17 cellular contexts compared by ENCODE assay signal in the genomic region with DNA sequence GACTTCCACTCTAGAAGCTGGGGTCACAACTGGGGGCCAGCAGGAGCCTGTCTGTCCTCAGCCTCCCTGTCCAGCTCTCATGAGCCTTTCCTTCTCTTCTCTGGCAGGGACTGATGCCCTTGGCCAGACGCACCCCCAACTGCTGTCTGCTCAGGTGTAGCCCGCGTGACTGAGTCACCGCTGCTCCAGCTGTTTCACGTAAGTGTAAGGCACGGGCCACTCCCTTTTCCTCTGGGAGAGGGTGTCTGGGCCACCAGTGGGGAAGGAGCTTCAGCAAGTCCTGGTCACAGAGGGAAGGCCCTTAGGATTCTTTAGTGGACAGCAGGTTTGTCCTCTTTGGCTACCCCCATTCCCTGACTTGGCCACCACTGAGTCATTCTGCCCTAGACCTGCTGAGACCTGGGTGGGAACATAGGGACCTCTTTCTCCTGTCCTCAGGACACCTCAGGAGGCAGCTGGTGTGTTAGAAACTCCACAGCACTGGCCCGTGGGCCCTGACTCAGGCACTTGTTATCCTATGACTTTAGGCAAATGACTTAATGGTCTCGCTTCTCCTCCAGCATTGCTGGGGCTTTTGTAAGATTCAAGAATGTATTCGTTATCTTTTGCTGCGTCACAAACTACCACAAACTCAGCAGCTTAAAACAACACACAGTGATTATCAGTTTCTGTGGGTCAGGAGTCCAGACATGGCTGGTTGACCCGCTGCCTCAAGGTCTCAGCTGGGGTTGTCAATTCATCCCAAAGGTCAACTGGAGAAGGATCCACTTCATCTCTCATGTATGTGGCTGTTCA.
A peak's percentile ranks its signal among the peaks of the same experiment; 100 is the strongest.
DNase-seq lines count a peak whose midpoint lies in the region; ATAC-seq and TF ChIP-seq lines count a peak whose summit lies in the region.
"Had no signal": no experiment of that assay in that cellular context is flagged by ENCODE, and none has a peak within 500 bp of the region (broad histone marks: within the 10 kb centered on the region; RNA-seq: fewer than 3 reads in every experiment).

No MANE protein-coding gene starts in this region.

- DNase-seq in EL (peak; percentile 88), RKO (ENCODE audit: low spot score) (peak; percentile 29), fibroblast of lung (ENCODE audit: low read depth in 2 of 2) (peak; percentile 70 to 96), non-pigmented ciliary epithelial cell (ENCODE audit: low read depth) (peak; percentile 89), SKM-1 (lab: John Stamatoyannopoulos, UW; ENCODE audit: unreplicated experiment) (no peak)
- DNase-seq in stimulated activated CD4-positive, alpha-beta T cell treated with anti-CD3 and anti-CD28 coated beads, Interleukin-4, amount 100 ng/mL, for 4 hours = no peak
- DNase-seq: activated T-cell treated with anti-CD3 and anti-CD28 coated beads, Interleukin-2, amount 50 U/mL, for 4 hours; anterior cingulate cortex; C1 segment of cervical spinal cord; effector CD8-positive, alpha-beta T cell; glutamatergic neuron; natural killer cell; PC-9; right lobe of liver; stimulated activated naive CD8-positive, alpha-beta T cell treated with anti-CD3 and anti-CD28 coated beads, Interleukin-15, amount 100 ng/mL, for 72 hours had no signal

- no peaks in the 10 kb centered on the region for H3K79me2 ChIP-seq in fibroblast of lung (ENCODE audit: control insufficient read depth, insufficient read depth, low read length)

- H3K9me3 ChIP-seq in fibroblast of lung (ENCODE audit: control insufficient read depth, insufficient read depth, low read depth, low read length) = no peaks in the 10 kb centered on the region
- H3K9me3 ChIP-seq: right lobe of liver had no signal

- H4K20me1 ChIP-seq in fibroblast of lung (ENCODE audit: control insufficient read depth, extremely low read depth, insufficient read depth, low read length) = no peaks in the 10 kb centered on the region

- no peak overlapping the region for H3K4me3 ChIP-seq in fibroblast of lung (replicated peaks in 1 of 4; ENCODE audit: control extremely low read depth in 1 of 4, insufficient read depth in 1 of 4, low read depth in 3 of 4, low read length in 4 of 4)
- H3K4me3 ChIP-seq: PC-9, right lobe of liver had no signal

- no peak for TF ChIP-seq CTCF in fibroblast of lung (conservative IDR thresholded peaks at IDR 0.05 in 1 of 2, IDR thresholded peaks at IDR 0.05 in 1 of 2; ENCODE audit: low read depth in 1 of 2, low read length in 2 of 2)

- no peak overlapping the region for H3K27ac ChIP-seq in fibroblast of lung (ENCODE audit: insufficient read depth, low read length)
- H3K27ac ChIP-seq: PC-9, right lobe of liver had no signal

- H2AFZ ChIP-seq in fibroblast of lung (ENCODE audit: low read length) = no peak overlapping the region
- H2AFZ ChIP-seq: PC-9 had no signal

- H3K9ac ChIP-seq in fibroblast of lung (ENCODE audit: insufficient read depth, low read length) = no peak overlapping the region

- no peaks in the 10 kb centered on the region for H3K4me1 ChIP-seq in fibroblast of lung (ENCODE audit: control insufficient read depth, extremely low read depth, insufficient read depth, low read length)
- H3K4me1 ChIP-seq: right lobe of liver had no signal

- no peaks in the 10 kb centered on the region for H3K36me3 ChIP-seq in fibroblast of lung (ENCODE audit: control insufficient read depth, insufficient read depth, low read length)
- H3K36me3 ChIP-seq: right lobe of liver had no signal

- ATAC-seq in GM18907 (IDR thresholded peaks at IDR 0.05; ENCODE audit: unreplicated experiment) (no peak), HG03025 (IDR thresholded peaks at IDR 0.05; ENCODE audit: low FRiP score, unreplicated experiment) (no peak)
- ATAC-seq: activated T-cell treated with anti-CD3 and anti-CD28 coated beads, Interleukin-2, amount 50 U/mL, for 4 hours; natural killer cell; stimulated activated naive CD8-positive, alpha-beta T cell treated with anti-CD3 and anti-CD28 coated beads, Interleukin-15, amount 100 ng/mL, for 72 hours had no signal

- H3K4me2 ChIP-seq in fibroblast of lung (ENCODE audit: extremely low read depth, insufficient read depth, low read length) = no peak overlapping the region
- H3K4me2 ChIP-seq: PC-9 had no signal

- peaks cover 23% of the 10 kb centered on the region for H3K27me3 ChIP-seq in fibroblast of lung (ENCODE audit: control insufficient read depth, insufficient read depth, low read length)
- H3K27me3 ChIP-seq: right lobe of liver had no signal

Comparison
In these comparisons a context has a peak if more than half of its experiments do, and no peak if none do; other contexts are left out.
1. DNase-seq: peak in EL (single experiment), RKO (single experiment), fibroblast of lung (2 of 2) and non-pigmented ciliary epithelial cell (single experiment); none in SKM-1 (single experiment) and stimulated activated CD4-positive, alpha-beta T cell treated with anti-CD3 and anti-CD28 coated beads, Interleukin-4, amount 100 ng/mL, for 4 hours (0 of 2).